8 cellular contexts compared by ENCODE assay signal in the genomic region with DNA sequence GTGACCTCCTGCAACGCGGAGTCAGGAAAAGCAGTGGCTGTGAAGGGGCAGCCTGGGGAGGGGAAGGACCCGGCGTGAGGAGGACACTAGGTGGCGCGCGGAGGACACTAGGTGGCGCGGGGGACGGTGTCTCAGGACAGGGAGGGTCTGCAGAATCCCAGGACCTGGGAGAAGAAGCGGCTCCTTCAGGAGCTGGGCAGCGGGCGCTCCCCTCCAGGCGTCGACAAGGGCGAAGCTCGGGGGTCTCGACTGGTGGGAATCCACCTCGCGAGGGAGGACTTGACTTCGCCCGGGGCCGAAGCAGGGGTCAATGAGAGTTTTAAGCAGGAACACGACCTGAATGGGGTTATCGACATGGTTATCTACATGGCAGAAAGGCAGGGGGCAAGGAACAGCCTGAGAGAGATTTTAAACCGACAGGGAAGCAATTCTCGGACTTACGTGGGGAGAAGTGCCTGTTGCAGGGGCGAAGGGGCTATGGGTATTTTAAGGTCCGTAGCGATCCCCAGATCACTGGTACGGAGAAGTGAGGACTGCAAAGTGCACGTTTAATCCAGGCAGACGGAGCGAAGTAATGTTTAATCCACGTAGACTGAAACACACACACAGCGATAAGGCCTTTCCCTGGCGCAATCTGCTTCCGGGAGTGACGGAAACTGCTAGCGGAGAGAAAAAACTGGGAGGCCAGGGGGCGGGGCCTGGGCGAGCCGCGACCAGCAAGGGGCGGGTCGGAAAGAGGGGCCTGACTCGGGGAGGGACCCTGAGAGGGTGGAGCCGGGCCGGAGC. TPM values are rescaled to one million over a fixed set of nuclear protein-coding genes. Genes with fewer than 3 reads are reported as not detected.
DNase-seq lines count a peak whose midpoint lies in the region; ATAC-seq, FAIRE-seq and TF ChIP-seq lines count a peak whose summit lies in the region.

A gene (minus strand): TSS at position 648 of the 786 bp plus-strand sequence. CDS start 9,426 bp downstream, outside the sequence.

- TF ChIP-seq POLR2A in GM12892 (IDR thresholded peaks at IDR 0.05; ENCODE audit: low read depth, low read length) = peak; percentile 66

- TF ChIP-seq CTCF in progenitor cell of endocrine pancreas (IDR thresholded peaks at IDR 0.05; ENCODE audit: unreplicated experiment) = peak; percentile 80

- peak within 1 kb of the TSS; percentile 94 for H3K4me3 Mint-ChIP-seq in T-helper 1 cell treated with Interleukin-12 subunit alpha and Interleukin-12 subunit beta and Interleukin-4 antibody, amounts not matched to agents 30 μg/mL and 1 μg/mL, for 36 hours
- H3K4me3 Mint-ChIP-seq in progenitor cell of endocrine pancreas (ENCODE audit: low read depth) = peak within 1 kb of the TSS; percentile 96

- H3K27ac Mint-ChIP-seq in T-helper 1 cell treated with Interleukin-12 subunit alpha and Interleukin-12 subunit beta and Interleukin-4 antibody, amounts not matched to agents 30 μg/mL and 1 μg/mL, for 36 hours = peak within 1 kb of the TSS; percentile 87
- H3K27ac Mint-ChIP-seq in progenitor cell of endocrine pancreas = peak within 1 kb of the TSS; percentile 99

- H3K9me3 Mint-ChIP-seq in T-helper 1 cell treated with Interleukin-12 subunit alpha and Interleukin-12 subunit beta and Interleukin-4 antibody, amounts not matched to agents 30 μg/mL and 1 μg/mL, for 36 hours = peaks cover 38% of the 10 kb centered on the region
- H3K9me3 Mint-ChIP-seq in progenitor cell of endocrine pancreas (ENCODE audit: low read depth) = peaks cover 27% of the 10 kb centered on the region

- ATAC-seq in HG02840 (IDR thresholded peaks at IDR 0.05; ENCODE audit: low FRiP score, unreplicated experiment) = peak; percentile 75
- ATAC-seq in left cardiac atrium = peak; percentile 100

- peaks cover 28% of the 10 kb centered on the region for H3K36me3 Mint-ChIP-seq in T-helper 1 cell treated with Interleukin-12 subunit alpha and Interleukin-12 subunit beta and Interleukin-4 antibody, amounts not matched to agents 30 μg/mL and 1 μg/mL, for 36 hours (ENCODE audit: low read depth)
- peaks cover 38% of the 10 kb centered on the region for H3K36me3 Mint-ChIP-seq in progenitor cell of endocrine pancreas (ENCODE audit: insufficient read depth)

- FAIRE-seq in GM12892 (lab: Jason Lieb, UNC) = peak; percentile 94

- no peaks in the 10 kb centered on the region for H3K27me3 Mint-ChIP-seq in T-helper 1 cell treated with Interleukin-12 subunit alpha and Interleukin-12 subunit beta and Interleukin-4 antibody, amounts not matched to agents 30 μg/mL and 1 μg/mL, for 36 hours (ENCODE audit: low read depth)
- H3K27me3 Mint-ChIP-seq in progenitor cell of endocrine pancreas = no peaks in the 10 kb centered on the region

- H3K4me1 Mint-ChIP-seq in T-helper 1 cell treated with Interleukin-12 subunit alpha and Interleukin-12 subunit beta and Interleukin-4 antibody, amounts not matched to agents 30 μg/mL and 1 μg/mL, for 36 hours (ENCODE audit: low read depth) = peaks cover 17% of the 10 kb centered on the region
- peaks cover 13% of the 10 kb centered on the region for H3K4me1 Mint-ChIP-seq in progenitor cell of endocrine pancreas (ENCODE audit: low read depth)

- intact Hi-C loops in left cardiac atrium (cut with DNase I) = loop anchor here (1.0 to 5.0 kb wide), 2 partner anchors 98 kb away; no protein-coding TSS in a partner anchor

- DNase-seq in GM12892 (ENCODE audit: insufficient read length) (peak; percentile 81), NCI-H146 (lab: John Stamatoyannopoulos, UW) (peak; percentile 97), amniotic stem cell (lab: John Stamatoyannopoulos, UW) (peak; percentile 90), left cardiac atrium (peak; percentile 97), progenitor cell of endocrine pancreas (ENCODE audit: low spot score, unreplicated experiment) (peak; percentile 97), ureter (ENCODE audit: low spot score) (peak; percentile 99)

RNA-seq across cellular contexts. Expression of the gene that starts here (rescaled TPM):
- polyA plus RNA-seq in GM12892 (2012; ENCODE audit: missing spikeins) = 2.2 TPM
- total RNA-seq in left cardiac atrium (1 to 10 TPM; 5.4 to 7.8 TPM), progenitor cell of endocrine pancreas (24.0 and 28.5 TPM in 2 replicates), ureter (16.0 TPM)

Comparison
In these comparisons a context has a peak if more than half of its experiments do, and no peak if none do; other contexts are left out.
1. Peak in every context shown above with its lines: DNase-seq and ATAC-seq.